In the genomic region with DNA sequence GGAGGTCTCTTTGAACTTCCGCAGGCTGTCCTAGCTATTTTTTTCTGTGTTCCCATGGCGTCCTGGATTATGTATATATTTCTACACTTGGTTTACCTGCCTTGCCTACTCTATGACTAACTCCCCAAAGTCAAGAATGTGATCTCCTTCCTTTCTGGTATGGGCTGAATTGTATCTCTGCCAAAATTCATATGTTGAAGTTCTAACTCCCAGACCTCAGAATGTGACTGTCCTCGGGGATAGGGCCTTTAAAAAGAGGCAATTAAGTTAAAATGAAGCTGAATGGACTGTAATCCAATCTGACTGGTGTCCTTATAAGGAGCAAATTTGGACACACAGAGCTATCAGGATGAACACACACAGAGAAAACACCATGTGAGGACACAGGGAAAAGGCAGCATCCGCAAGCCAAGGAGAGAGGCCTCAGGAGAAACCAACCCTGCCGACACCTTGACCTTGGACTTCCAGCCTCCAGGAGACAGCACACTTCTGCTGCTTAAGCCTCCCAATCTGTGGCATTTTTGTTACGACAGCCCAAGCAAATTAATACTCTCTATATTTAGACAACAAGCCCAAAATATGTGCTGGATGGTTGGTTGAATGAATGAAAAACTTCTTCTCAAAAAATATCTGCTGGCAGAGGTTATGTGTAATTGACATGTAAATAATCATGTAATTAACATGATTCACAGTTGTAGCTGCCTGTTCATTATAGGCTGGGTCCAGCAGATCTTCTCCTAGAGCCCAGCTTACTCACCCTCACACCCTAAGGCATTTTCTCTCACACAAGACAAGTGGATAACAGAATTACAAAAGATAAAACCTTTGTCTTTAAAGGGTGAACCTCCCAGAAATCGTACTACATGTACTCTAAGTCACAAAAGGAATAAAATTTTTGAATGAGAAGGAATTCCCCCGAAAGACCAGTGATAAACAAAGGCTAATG, we compare ENCODE assay signal across 13 cellular contexts.
DNase-seq lines count a peak whose midpoint lies in the region; ATAC-seq lines count a peak whose summit lies in the region.
"Had no signal": no experiment of that assay in that cellular context is flagged by ENCODE, and none has a peak within 500 bp of the region (broad histone marks: within the 10 kb centered on the region; RNA-seq: fewer than 3 reads in every experiment).

No MANE protein-coding gene starts in this region.

- CTCF ChIA-PET in CD8-positive, alpha-beta memory T cell (lab: Charles Lee): interaction anchor here (0.7 kb wide), 1 partner anchor 9 kb away, joined by 3 read pairs; no protein-coding TSS in a partner anchor

- peak overlapping the region in 5 of 8 donors; percentile 23 to 99 (median 61) for H3K27ac Mint-ChIP-seq in CD8-positive, alpha-beta memory T cell
- peak overlapping the region; percentile 99 for H3K27ac Mint-ChIP-seq in T-helper 17 cell

- H3K4me1 Mint-ChIP-seq in CD8-positive, alpha-beta memory T cell: peaks cover 36 to 42% (median 37%) of the 10 kb centered on the region in 3 donors
- peaks cover 35% of the 10 kb centered on the region for H3K4me1 Mint-ChIP-seq in T-helper 17 cell

- POLR2A ChIA-PET in CD8-positive, alpha-beta memory T cell (lab: Charles Lee): no interaction called here

- no peaks in the 10 kb centered on the region for H3K9me3 Mint-ChIP-seq in CD8-positive, alpha-beta memory T cell

- H3K36me3 ChIP-seq in CD8-positive, alpha-beta memory T cell (ENCODE audit: insufficient read depth, low read length): no peaks in the 10 kb centered on the region
- H3K36me3 ChIP-seq in rectal smooth muscle tissue (ENCODE audit: control insufficient read depth, insufficient read depth, low read length): no peaks in the 10 kb centered on the region
- H3K36me3 ChIP-seq: adrenal gland had no signal

- H3K4me1 ChIP-seq in CD8-positive, alpha-beta memory T cell (ENCODE audit: insufficient read depth, low read length): peaks cover 45% of the 10 kb centered on the region
- H3K4me1 ChIP-seq in rectal smooth muscle tissue (ENCODE audit: control insufficient read depth, insufficient read depth, low read length): peaks cover 3% of the 10 kb centered on the region

- peaks cover 0 to 3% (median under 1%) of the 10 kb centered on the region in 3 donors for H3K36me3 Mint-ChIP-seq in CD8-positive, alpha-beta memory T cell
- no peaks in the 10 kb centered on the region for H3K36me3 Mint-ChIP-seq in T-helper 17 cell (ENCODE audit: low read depth)

- no peak overlapping the region for H3K4me3 ChIP-seq in CD8-positive, alpha-beta memory T cell (ENCODE audit: low read length)
- H3K4me3 ChIP-seq in rectal smooth muscle tissue (ENCODE audit: low read length): no peak overlapping the region
- H3K4me3 ChIP-seq: adrenal gland had no signal

- no peaks in the 10 kb centered on the region for H3K27me3 ChIP-seq in CD8-positive, alpha-beta memory T cell (ENCODE audit: insufficient read depth, low read length, poor library complexity, severe bottlenecking)
- H3K27me3 ChIP-seq in rectal smooth muscle tissue (ENCODE audit: control insufficient read depth, insufficient read depth, low read length): no peaks in the 10 kb centered on the region
- H3K27me3 ChIP-seq: adrenal gland had no signal

- no peak overlapping the region for H3K4me3 Mint-ChIP-seq in CD8-positive, alpha-beta memory T cell
- H3K4me3 Mint-ChIP-seq in T-helper 17 cell: no peak overlapping the region

- H3K27ac ChIP-seq in CD8-positive, alpha-beta memory T cell (ENCODE audit: low read depth, low read length): no peak overlapping the region
- H3K27ac ChIP-seq in epithelial cell of prostate: peak overlapping the region; percentile 52
- peak overlapping the region; percentile 60 for H3K27ac ChIP-seq in rectal smooth muscle tissue (ENCODE audit: low read depth, low read length)

- no peaks in the 10 kb centered on the region for H3K9me3 ChIP-seq in CD8-positive, alpha-beta memory T cell (ENCODE audit: low read length)
- no peaks in the 10 kb centered on the region for H3K9me3 ChIP-seq in T-helper 17 cell (ENCODE audit: control insufficient read depth, low read length, poor library complexity, severe bottlenecking)
- H3K9me3 ChIP-seq: adrenal gland, SK-N-SH had no signal

- no peak overlapping the region for H3K9ac ChIP-seq in rectal smooth muscle tissue (ENCODE audit: low read length)
- H3K9ac ChIP-seq: SK-N-SH had no signal

- no peaks in the 10 kb centered on the region for H3K27me3 Mint-ChIP-seq in CD8-positive, alpha-beta memory T cell
- no peaks in the 10 kb centered on the region for H3K27me3 Mint-ChIP-seq in T-helper 17 cell

- no peak for DNase-seq in CD8-positive, alpha-beta memory T cell
- no peak for DNase-seq in T-helper 17 cell
- peak; percentile 54 for DNase-seq in epithelial cell of prostate (ENCODE audit: low read depth, low spot score)
- no peak for DNase-seq in HPDE6-E6E7 (ENCODE audit: extremely low spot score)
- DNase-seq: activated CD4-positive, CD25-positive, alpha-beta regulatory T cell; NCI-H1105 treated with DMSO at 0.1 percent for 48 hours; NCI-H526 treated with DMSO at 0.1 percent for 48 hours; SK-N-SH had no signal

- ATAC-seq in T-helper 17 cell: no peak
- no peak for ATAC-seq in HG03342 (IDR thresholded peaks at IDR 0.05; ENCODE audit: unreplicated experiment)
- ATAC-seq in GM19324 (IDR thresholded peaks at IDR 0.05; ENCODE audit: low FRiP score, unreplicated experiment): no peak
- ATAC-seq in GM19455 (IDR thresholded peaks at IDR 0.05; ENCODE audit: unreplicated experiment): no peak
